In the genomic region with DNA sequence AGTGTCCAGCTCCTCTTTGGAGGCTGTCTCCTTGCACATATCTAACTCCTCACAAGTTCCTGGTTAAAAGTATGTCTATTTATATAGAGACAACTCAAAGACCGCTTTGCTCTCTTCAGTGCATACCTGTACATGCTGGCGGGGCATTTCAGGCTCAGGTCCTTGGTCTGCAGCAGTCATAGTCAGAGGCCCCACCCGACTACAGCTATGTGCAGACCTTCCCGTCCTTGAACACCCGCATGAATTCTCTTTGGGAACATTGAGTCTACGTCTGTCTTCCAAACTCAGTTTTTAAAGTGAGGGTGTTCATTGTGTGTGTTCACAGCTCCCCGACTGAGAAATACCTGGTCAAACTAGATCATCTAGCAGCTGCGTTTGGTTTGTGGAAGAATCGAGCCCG, we compare ENCODE assay signal across 9 cellular contexts. TPM values are rescaled to one million over a fixed set of nuclear protein-coding genes. Genes with fewer than 3 reads are reported as not detected.
DNase-seq lines count a peak whose midpoint lies in the region; ATAC-seq and TF ChIP-seq lines count a peak whose summit lies in the region.
"Had no signal": no experiment of that assay in that cellular context is flagged by ENCODE, and none has a peak within 500 bp of the region (broad histone marks: within the 10 kb centered on the region; RNA-seq: fewer than 3 reads in every experiment).

No MANE protein-coding gene starts in this region.

- H3F3A ChIP-seq in GM23338 (replicated peaks; ENCODE audit: low read depth), result no peaks in the 10 kb centered on the region

- peaks cover 33% of the 10 kb centered on the region for H3K27me3 Mint-ChIP-seq in GM23338 (ENCODE audit: insufficient read depth, low read depth, poor library complexity)

- H3K4me3 ChIP-seq in GM23338, result peak overlapping the region; percentile 55
- H3K4me3 ChIP-seq in SJSA1, result peak overlapping the region; percentile 82
- H3K4me3 ChIP-seq in fibroblast of lung (replicated peaks in 1 of 4; ENCODE audit: control extremely low read depth in 1 of 4, insufficient read depth in 1 of 4, low read depth in 3 of 4, low read length in 4 of 4), result peak overlapping the region in 1 of 4 experiments; percentile 63
- peak overlapping the region; percentile 65 for H3K4me3 ChIP-seq in rectal smooth muscle tissue (ENCODE audit: low read length)

- no peak for ATAC-seq in GM23338

- H4K20me1 ChIP-seq in GM23338 (replicated peaks; ENCODE audit: insufficient read depth), result no peaks in the 10 kb centered on the region
- no peaks in the 10 kb centered on the region for H4K20me1 ChIP-seq in fibroblast of lung (ENCODE audit: control insufficient read depth, extremely low read depth, insufficient read depth, low read length)

- no peak for DNase-seq in GM23338 (ENCODE audit: low spot score)
- DNase-seq in SJSA1 (ENCODE audit: low read depth in 1 of 2, low spot score in 2 of 2), result no peak
- DNase-seq in fibroblast of lung (ENCODE audit: low read depth in 2 of 2), result no peak
- no peak for DNase-seq in HCEC 1CT
- no peak for DNase-seq in activated CD4-positive, CD25-positive, alpha-beta regulatory T cell (lab: John Stamatoyannopoulos, UW)
- no peak for DNase-seq in NCI-H146 (lab: John Stamatoyannopoulos, UW)
- no peak for DNase-seq in stimulated activated CD4-positive, alpha-beta T cell treated with anti-CD3 and anti-CD28 coated beads, Interleukin-2, amount 100 ng/mL, for 24 hours
- DNase-seq: activated CD8-positive, alpha-beta memory T cell treated with anti-CD3 and anti-CD28 coated beads, Interleukin-2, amount 50 U/mL, for 48 hours had no signal

- peaks cover 5% of the 10 kb centered on the region; the same call in 2 of the 3 replicates for H3K36me3 Mint-ChIP-seq in GM23338 (ENCODE audit: low read depth)

- H3K27me3 ChIP-seq in GM23338 (ENCODE audit: insufficient read depth), result peaks cover 18% of the 10 kb centered on the region
- no peaks in the 10 kb centered on the region for H3K27me3 ChIP-seq in SJSA1 (replicated peaks)
- H3K27me3 ChIP-seq in fibroblast of lung (ENCODE audit: control insufficient read depth, insufficient read depth, low read length), result no peaks in the 10 kb centered on the region
- peaks cover 4% of the 10 kb centered on the region for H3K27me3 ChIP-seq in rectal smooth muscle tissue (ENCODE audit: control insufficient read depth, insufficient read depth, low read length)

- H3K79me2 ChIP-seq in GM23338 (replicated peaks; ENCODE audit: insufficient read depth) (peaks cover 71% of the 10 kb centered on the region), fibroblast of lung (ENCODE audit: control insufficient read depth, insufficient read depth, low read length) (peaks cover 19% of the 10 kb centered on the region)

- peak overlapping the region; percentile 41; the same call in 1 of the 2 replicates for H3K27ac Mint-ChIP-seq in GM23338

- no peak overlapping the region for H3K9ac ChIP-seq in fibroblast of lung (ENCODE audit: insufficient read depth, low read length)
- H3K9ac ChIP-seq in rectal smooth muscle tissue (ENCODE audit: low read length), result no peak overlapping the region

- H3K4me2 ChIP-seq in GM23338 (peak overlapping the region; percentile 85), fibroblast of lung (ENCODE audit: extremely low read depth, insufficient read depth, low read length) (peak overlapping the region; percentile 91)

- H3K9me3 ChIP-seq in SJSA1 (replicated peaks) (no peaks in the 10 kb centered on the region), fibroblast of lung (ENCODE audit: control insufficient read depth, insufficient read depth, low read depth, low read length) (no peaks in the 10 kb centered on the region)

- H3K9me2 ChIP-seq in GM23338 (ENCODE audit: insufficient read depth), result no peaks in the 10 kb centered on the region

- H3K36me3 ChIP-seq in GM23338 (ENCODE audit: insufficient read depth) (no peaks in the 10 kb centered on the region), SJSA1 (0 out of 2 replicates have a peak, but pooled peaks cover 2% of the 10 kb centered on the region), fibroblast of lung (ENCODE audit: control insufficient read depth, insufficient read depth, low read length) (no peaks in the 10 kb centered on the region), rectal smooth muscle tissue (ENCODE audit: control insufficient read depth, insufficient read depth, low read length) (no peaks in the 10 kb centered on the region)

- no peak overlapping the region for H2AFZ ChIP-seq in GM23338
- H2AFZ ChIP-seq in fibroblast of lung (ENCODE audit: low read length), result no peak overlapping the region

- H3K27ac ChIP-seq in GM23338 (ENCODE audit: low read depth) (peak overlapping the region; percentile 82), SJSA1 (no peak overlapping the region), fibroblast of lung (ENCODE audit: insufficient read depth, low read length) (no peak overlapping the region), rectal smooth muscle tissue (ENCODE audit: low read depth, low read length) (no peak overlapping the region)

- H3K4me1 ChIP-seq in GM23338 (ENCODE audit: insufficient read depth) (peaks cover 17% of the 10 kb centered on the region), SJSA1 (replicated peaks) (peaks cover 43% of the 10 kb centered on the region), fibroblast of lung (ENCODE audit: control insufficient read depth, extremely low read depth, insufficient read depth, low read length) (peaks cover 3% of the 10 kb centered on the region), rectal smooth muscle tissue (ENCODE audit: control insufficient read depth, insufficient read depth, low read length) (peaks cover 6% of the 10 kb centered on the region)

- TF ChIP-seq CTCF in GM23338 (conservative IDR thresholded peaks at IDR 0.05; ENCODE audit: low read depth in 2 of 2) (no peak), fibroblast of lung (conservative IDR thresholded peaks at IDR 0.05 in 1 of 2, IDR thresholded peaks at IDR 0.05 in 1 of 2; ENCODE audit: low read depth in 1 of 2, low read length in 2 of 2) (no peak)

- H3K4me3 Mint-ChIP-seq in GM23338, result peak overlapping the region; percentile 93

- H3K4me1 Mint-ChIP-seq in GM23338, result peaks cover 20% of the 10 kb centered on the region

- H3K9me3 Mint-ChIP-seq in GM23338, result no peaks in the 10 kb centered on the region

TF ChIP-seq in GM23338, 12 proteins besides CTCF, POLR2A, EP300 and RAD21 (continues in another document):
- TF ChIP-seq EZH2 (IDR thresholded peaks at IDR 0.05; ENCODE audit: low read depth, unreplicated experiment) (no peak), ZNF331 (CRISPR knock-in tag; IDR thresholded peaks at IDR 0.05; ENCODE audit: low read depth) (no peak), ZNF114 (CRISPR knock-in tag; IDR thresholded peaks at IDR 0.05) (no peak), STAT1 (IDR thresholded peaks at IDR 0.05; ENCODE audit: unreplicated experiment) (no peak), JUNB (IDR thresholded peaks at IDR 0.05; ENCODE audit: unreplicated experiment) (no peak), CREB1 (CRISPR knock-in tag; IDR thresholded peaks at IDR 0.05; ENCODE audit: low read depth) (no peak), NANOG (IDR thresholded peaks at IDR 0.05; ENCODE audit: borderline replicate concordance) (no peak), POLR2AphosphoS5 (IDR thresholded peaks at IDR 0.05; ENCODE audit: low read depth) (no peak)
- TF ChIP-seq, protein P1, sequence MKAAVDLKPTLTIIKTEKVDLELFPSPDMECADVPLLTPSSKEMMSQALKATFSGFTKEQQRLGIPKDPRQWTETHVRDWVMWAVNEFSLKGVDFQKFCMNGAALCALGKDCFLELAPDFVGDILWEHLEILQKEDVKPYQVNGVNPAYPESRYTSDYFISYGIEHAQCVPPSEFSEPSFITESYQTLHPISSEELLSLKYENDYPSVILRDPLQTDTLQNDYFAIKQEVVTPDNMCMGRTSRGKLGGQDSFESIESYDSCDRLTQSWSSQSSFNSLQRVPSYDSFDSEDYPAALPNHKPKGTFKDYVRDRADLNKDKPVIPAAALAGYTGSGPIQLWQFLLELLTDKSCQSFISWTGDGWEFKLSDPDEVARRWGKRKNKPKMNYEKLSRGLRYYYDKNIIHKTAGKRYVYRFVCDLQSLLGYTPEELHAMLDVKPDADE (IDR thresholded peaks at IDR 0.05), result no peak
- TF ChIP-seq, protein P2, sequence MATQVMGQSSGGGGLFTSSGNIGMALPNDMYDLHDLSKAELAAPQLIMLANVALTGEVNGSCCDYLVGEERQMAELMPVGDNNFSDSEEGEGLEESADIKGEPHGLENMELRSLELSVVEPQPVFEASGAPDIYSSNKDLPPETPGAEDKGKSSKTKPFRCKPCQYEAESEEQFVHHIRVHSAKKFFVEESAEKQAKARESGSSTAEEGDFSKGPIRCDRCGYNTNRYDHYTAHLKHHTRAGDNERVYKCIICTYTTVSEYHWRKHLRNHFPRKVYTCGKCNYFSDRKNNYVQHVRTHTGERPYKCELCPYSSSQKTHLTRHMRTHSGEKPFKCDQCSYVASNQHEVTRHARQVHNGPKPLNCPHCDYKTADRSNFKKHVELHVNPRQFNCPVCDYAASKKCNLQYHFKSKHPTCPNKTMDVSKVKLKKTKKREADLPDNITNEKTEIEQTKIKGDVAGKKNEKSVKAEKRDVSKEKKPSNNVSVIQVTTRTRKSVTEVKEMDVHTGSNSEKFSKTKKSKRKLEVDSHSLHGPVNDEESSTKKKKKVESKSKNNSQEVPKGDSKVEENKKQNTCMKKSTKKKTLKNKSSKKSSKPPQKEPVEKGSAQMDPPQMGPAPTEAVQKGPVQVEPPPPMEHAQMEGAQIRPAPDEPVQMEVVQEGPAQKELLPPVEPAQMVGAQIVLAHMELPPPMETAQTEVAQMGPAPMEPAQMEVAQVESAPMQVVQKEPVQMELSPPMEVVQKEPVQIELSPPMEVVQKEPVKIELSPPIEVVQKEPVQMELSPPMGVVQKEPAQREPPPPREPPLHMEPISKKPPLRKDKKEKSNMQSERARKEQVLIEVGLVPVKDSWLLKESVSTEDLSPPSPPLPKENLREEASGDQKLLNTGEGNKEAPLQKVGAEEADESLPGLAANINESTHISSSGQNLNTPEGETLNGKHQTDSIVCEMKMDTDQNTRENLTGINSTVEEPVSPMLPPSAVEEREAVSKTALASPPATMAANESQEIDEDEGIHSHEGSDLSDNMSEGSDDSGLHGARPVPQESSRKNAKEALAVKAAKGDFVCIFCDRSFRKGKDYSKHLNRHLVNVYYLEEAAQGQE (IDR thresholded peaks at IDR 0.05; ENCODE audit: unreplicated experiment), result no peak

RNA-seq across cellular contexts. Expression of a gene that starts 4.2 kb away (rescaled TPM):
- total RNA-seq in GM23338 (2014; rRNA removed; shearing (Covaris generic)), result 60.8 TPM in 2 replicates
- polyA plus RNA-seq in GM23338 (2016; fragmentation: Nextera tagmentation; extraction: Ambion mirVana) (25.5 and 25.8 TPM in 2 replicates), fibroblast of lung (3.0 TPM in 2 replicates)
- 26.9 and 37.2 TPM in 2 replicates for total RNA-seq in SJSA1 (2014; rRNA removed; shearing (Covaris generic))
- 4.9 and 5.8 TPM in 2 replicates for total RNA-seq in fibroblast of lung
- 5.6 and 6.4 TPM in 2 replicates for polyA plus RNA-seq in fibroblast of lung (2012)
- 10.6 and 15.2 TPM in 2 replicates for polyA minus RNA-seq in fibroblast of lung (ENCODE audit: low replicate concordance)
